In genomic region chr13:36242761-36243160, GRCh38 we compare ENCODE assay signal across 28 cellular contexts. TPM values are rescaled to one million over a fixed set of nuclear protein-coding genes. Genes with fewer than 3 reads are reported as not detected.
"Had no signal": no experiment of that assay in that cellular context is flagged by ENCODE, and none has a peak within 500 bp of the region (broad histone marks: within the 10 kb centered on the region; RNA-seq: fewer than 3 reads in every experiment).

No MANE protein-coding gene starts in this region.

- H2AFZ ChIP-seq: parathyroid adenoma had no signal

- DNase-seq: colonic mucosa; effector CD8-positive, alpha-beta T cell; endodermal cell; hypothalamus; immature natural killer cell; islet precursor cell; kidney glomerular epithelial cell; left ventricle myocardium superior; lower lobe of right lung; natural killer cell; right lobe of liver; stimulated activated CD4-positive, alpha-beta T cell treated with anti-CD3 and anti-CD28 coated beads, Interleukin-12 subunit alpha, Interleukin-12 subunit beta, amount 100 ng/mL, for 4 hours; stimulated activated CD4-positive, alpha-beta T cell treated with anti-CD3 and anti-CD28 coated beads, Interleukin-1b, Interleukin-23, amount 100 ng/mL, for 48 hours; stimulated activated CD4-positive, alpha-beta T cell treated with anti-CD3 and anti-CD28 coated beads, Interleukin-4, amount 100 ng/mL, for 1 hour; stimulated activated CD8-positive, alpha-beta memory T cell treated with anti-CD3 and anti-CD28 coated beads, Interleukin-4, amount 100 ng/mL, for 48 hours; stimulated activated naive CD4-positive, alpha-beta T cell; stimulated activated naive CD8-positive, alpha-beta T cell treated with anti-CD3 and anti-CD28 coated beads, Interleukin-15, amount 100 ng/mL, for 72 hours; transverse colon; upper lobe of right lung; uterus had no signal

- H3K4me1 ChIP-seq: colonic mucosa, esophagus muscularis mucosa, lower lobe of right lung, parathyroid adenoma, right lobe of liver, suprapubic skin, transverse colon, upper lobe of right lung, uterus had no signal

- H3K27ac ChIP-seq: colonic mucosa, esophagus muscularis mucosa, lower lobe of right lung, neutrophil, parathyroid adenoma, right lobe of liver, suprapubic skin, transverse colon, upper lobe of right lung, uterus had no signal

- ATAC-seq: left ventricle myocardium superior; lower lobe of right lung; natural killer cell; stimulated activated naive CD8-positive, alpha-beta T cell treated with anti-CD3 and anti-CD28 coated beads, Interleukin-15, amount 100 ng/mL, for 72 hours; upper lobe of right lung had no signal

- H3K79me2 ChIP-seq: parathyroid adenoma had no signal

- H3K4me3 ChIP-seq: colonic mucosa, esophagus muscularis mucosa, lower lobe of right lung, right lobe of liver, smooth muscle cell, suprapubic skin, transverse colon, upper lobe of right lung, uterus had no signal

- H3K36me3 ChIP-seq: colonic mucosa, lower lobe of right lung, neutrophil, right lobe of liver, suprapubic skin, transverse colon, upper lobe of right lung, uterus had no signal

- H3K9ac ChIP-seq: parathyroid adenoma had no signal

- H3K27me3 ChIP-seq: colonic mucosa, esophagus muscularis mucosa, neutrophil, right lobe of liver, suprapubic skin, transverse colon, upper lobe of right lung, uterus had no signal

- H3K9me3 ChIP-seq: colonic mucosa, neutrophil, right lobe of liver, transverse colon, upper lobe of right lung, uterus had no signal

- H3K4me2 ChIP-seq: smooth muscle cell had no signal

RNA-seq across cellular contexts. Expression of gene SOHLH2, which starts 28.4 kb away (rescaled TPM):
- total RNA-seq: epithelial cell of proximal tubule, esophagus muscularis mucosa, left ventricle myocardium superior, lower lobe of right lung, mononuclear cell, natural killer cell, omental fat pad, right lobe of liver, upper lobe of right lung had no signal
- polyA plus RNA-seq: immature natural killer cell, smooth muscle cell had no signal

RNA-seq across cellular contexts. Expression of gene CCDC169, which starts 54.9 kb away (rescaled TPM):
- total RNA-seq: lower lobe of right lung, mononuclear cell, natural killer cell, right lobe of liver had no signal
- polyA plus RNA-seq: immature natural killer cell had no signal
